ENCODE assay signal across 22 cellular contexts in genomic region chr4:38661371-38661770, GRCh38. TPM values are rescaled to one million over a fixed set of nuclear protein-coding genes. Genes with fewer than 3 reads are reported as not detected.
DNase-seq lines count a peak whose midpoint lies in the region; ATAC-seq, FAIRE-seq and TF ChIP-seq lines count a peak whose summit lies in the region.
"Had no signal": no experiment of that assay in that cellular context is flagged by ENCODE, and none has a peak within 500 bp of the region (broad histone marks: within the 10 kb centered on the region; RNA-seq: fewer than 3 reads in every experiment).

No MANE protein-coding gene starts in this region.

- H3K36me3 Mint-ChIP-seq in T-helper 1 cell treated with Interleukin-12 subunit alpha and Interleukin-12 subunit beta and Interleukin-4 antibody, amounts not matched to agents 30 μg/mL and 1 μg/mL, for 36 hours (ENCODE audit: low read depth): peaks cover 16% of the 10 kb centered on the region
- peaks cover 11% of the 10 kb centered on the region for H3K36me3 Mint-ChIP-seq in Caco-2 (ENCODE audit: insufficient read depth, unreplicated experiment)
- H3K36me3 Mint-ChIP-seq in central memory CD8-positive, alpha-beta T cell (ENCODE audit: insufficient read depth): peaks cover 23% of the 10 kb centered on the region
- no peaks in the 10 kb centered on the region for H3K36me3 Mint-ChIP-seq in nephron (ENCODE audit: low read depth)
- peaks cover 6 to 15% of the 10 kb centered on the region in 2 donors for H3K36me3 Mint-ChIP-seq in CD14-positive monocyte
- H3K36me3 Mint-ChIP-seq: stimulated activated naive B cell treated with anti-CD40 and anti-IgM and Interleukin-4, amounts not matched to agents 10 μg/mL and 1 μg/mL and 100 μg/mL, for 72 hours had no signal

- no peaks in the 10 kb centered on the region for H3K27me3 ChIP-seq in Caco-2 (replicated peaks; ENCODE audit: control insufficient read depth, insufficient read depth, low read length)
- H3K27me3 ChIP-seq: heart left ventricle, tibial artery had no signal

- CTCF ChIA-PET in Caco-2 (lab: Charles Lee): no interaction called here

- H3K4me1 Mint-ChIP-seq in T-helper 1 cell treated with Interleukin-12 subunit alpha and Interleukin-12 subunit beta and Interleukin-4 antibody, amounts not matched to agents 30 μg/mL and 1 μg/mL, for 36 hours (ENCODE audit: low read depth): peaks cover 33% of the 10 kb centered on the region
- H3K4me1 Mint-ChIP-seq in Caco-2 (ENCODE audit: low read depth, unreplicated experiment): peaks cover 19% of the 10 kb centered on the region
- peaks cover 50% of the 10 kb centered on the region for H3K4me1 Mint-ChIP-seq in central memory CD8-positive, alpha-beta T cell
- H3K4me1 Mint-ChIP-seq in nephron: peaks cover 29% of the 10 kb centered on the region
- H3K4me1 Mint-ChIP-seq in CD14-positive monocyte: peaks cover 40% of the 10 kb centered on the region

- no peak for ATAC-seq in central memory CD8-positive, alpha-beta T cell (replicated peaks; ENCODE audit: extremely low read depth, poor library complexity, severe bottlenecking)
- ATAC-seq: heart left ventricle; stimulated activated naive B cell treated with anti-CD40 and anti-IgM and Interleukin-4, amounts not matched to agents 10 μg/mL and 1 μg/mL and 100 μg/mL, for 72 hours had no signal

- no peak for TF ChIP-seq POLR2A in GM12892 (IDR thresholded peaks at IDR 0.05; ENCODE audit: low read depth, low read length)

- peaks cover 29% of the 10 kb centered on the region for H3K27me3 Mint-ChIP-seq in T-helper 1 cell treated with Interleukin-12 subunit alpha and Interleukin-12 subunit beta and Interleukin-4 antibody, amounts not matched to agents 30 μg/mL and 1 μg/mL, for 36 hours (ENCODE audit: low read depth)
- H3K27me3 Mint-ChIP-seq in Caco-2 (ENCODE audit: insufficient read depth, unreplicated experiment): no peaks in the 10 kb centered on the region
- no peaks in the 10 kb centered on the region for H3K27me3 Mint-ChIP-seq in central memory CD8-positive, alpha-beta T cell
- H3K27me3 Mint-ChIP-seq in nephron (ENCODE audit: low read depth): peaks cover 16% of the 10 kb centered on the region
- H3K27me3 Mint-ChIP-seq in CD14-positive monocyte (ENCODE audit: low read depth in 3 of 3): peaks cover 1 to 12% (median 2%) of the 10 kb centered on the region in 3 donors
- H3K27me3 Mint-ChIP-seq: stimulated activated naive B cell treated with anti-CD40 and anti-IgM and Interleukin-4, amounts not matched to agents 10 μg/mL and 1 μg/mL and 100 μg/mL, for 72 hours had no signal

- H3K36me3 ChIP-seq in Caco-2 (ENCODE audit: control insufficient read depth, insufficient read depth, low read length): no peaks in the 10 kb centered on the region
- H3K36me3 ChIP-seq: heart left ventricle, tibial artery had no signal

- BruUV-seq in Caco-2 (replicated peaks; lab: Mats Ljungman, UMichigan): no TSS peak

- H3K4me3 ChIP-seq in Caco-2 (ENCODE audit: low read depth, low read length): no peak overlapping the region
- H3K4me3 ChIP-seq: mucosa of descending colon, tibial artery had no signal

- peak overlapping the region; percentile 28 for H3K4me3 Mint-ChIP-seq in T-helper 1 cell treated with Interleukin-12 subunit alpha and Interleukin-12 subunit beta and Interleukin-4 antibody, amounts not matched to agents 30 μg/mL and 1 μg/mL, for 36 hours
- peak overlapping the region; percentile 52 for H3K4me3 Mint-ChIP-seq in Caco-2 (ENCODE audit: unreplicated experiment)
- peak overlapping the region; percentile 43 for H3K4me3 Mint-ChIP-seq in central memory CD8-positive, alpha-beta T cell
- H3K4me3 Mint-ChIP-seq in nephron: peak overlapping the region; percentile 55 to 80 (median 77)
- H3K4me3 Mint-ChIP-seq in CD14-positive monocyte: no peak overlapping the region

- peaks cover 17% of the 10 kb centered on the region for H3K4me1 ChIP-seq in Caco-2

- H3K9me3 ChIP-seq in Caco-2: no peaks in the 10 kb centered on the region
- H3K9me3 ChIP-seq: heart left ventricle, mucosa of descending colon, tibial artery had no signal

- no peak overlapping the region for H3K27ac Mint-ChIP-seq in T-helper 1 cell treated with Interleukin-12 subunit alpha and Interleukin-12 subunit beta and Interleukin-4 antibody, amounts not matched to agents 30 μg/mL and 1 μg/mL, for 36 hours
- no peak overlapping the region for H3K27ac Mint-ChIP-seq in Caco-2 (ENCODE audit: unreplicated experiment)
- H3K27ac Mint-ChIP-seq in central memory CD8-positive, alpha-beta T cell (ENCODE audit: low read depth): no peak overlapping the region
- H3K27ac Mint-ChIP-seq in nephron: peak overlapping the region; percentile 88 to 99 (median 97)
- H3K27ac Mint-ChIP-seq in CD14-positive monocyte: peak overlapping the region in 2 of 7 donors; percentile 22 to 81

- DNase-seq in T-helper 1 cell: no peak
- DNase-seq in Caco-2: no peak
- DNase-seq in central memory CD8-positive, alpha-beta T cell (ENCODE audit: low spot score in 2 of 2): no peak
- no peak for DNase-seq in GM12892 (ENCODE audit: insufficient read length)
- no peak for DNase-seq in GM10266 (ENCODE audit: extremely low spot score)
- no peak for DNase-seq in CD14-positive monocyte (ENCODE audit: low spot score)
- DNase-seq: activated CD4-positive, alpha-beta T cell treated with anti-CD3 and anti-CD28 coated beads for 4 hours; activated gamma-delta T cell treated with Interleukin-2 at 50 U/mL for 16 hours; aorta; central memory CD4-positive, alpha-beta T cell; heart left ventricle; NCI-H1048; NCI-H187 treated with DMSO at 0.1 percent for 48 hours; NCI-H2227 treated with DMSO at 0.1 percent for 48 hours; SHP77; stimulated activated CD4-positive, alpha-beta T cell treated with anti-CD3 and anti-CD28 coated beads, Interleukin-2, amount 100 ng/mL, for 48 hours; stimulated activated naive B cell treated with anti-CD40 and anti-IgM and Interleukin-4, amounts not matched to agents 10 μg/mL and 1 μg/mL and 100 μg/mL, for 72 hours; tibial artery had no signal

- TF ChIP-seq CTCF in Caco-2 (IDR thresholded peaks at IDR 0.05; ENCODE audit: insufficient read depth in 1 of 2, low read depth in 1 of 2, low read length in 1 of 2, severe bottlenecking in 1 of 2, unreplicated experiment in 1 of 2): no peak
- TF ChIP-seq CTCF in nephron (IDR thresholded peaks at IDR 0.05; ENCODE audit: unreplicated experiment in 3 of 3): no peak
- no peak for TF ChIP-seq CTCF in GM10266 (IDR thresholded peaks at IDR 0.05; ENCODE audit: control insufficient read depth, insufficient read depth, low read depth, missing control alignments)
- TF ChIP-seq CTCF in CD14-positive monocyte (IDR thresholded peaks at IDR 0.05): no peak

- peaks cover 6% of the 10 kb centered on the region for H3K9me3 Mint-ChIP-seq in T-helper 1 cell treated with Interleukin-12 subunit alpha and Interleukin-12 subunit beta and Interleukin-4 antibody, amounts not matched to agents 30 μg/mL and 1 μg/mL, for 36 hours
- H3K9me3 Mint-ChIP-seq in Caco-2 (ENCODE audit: unreplicated experiment): peaks cover 12% of the 10 kb centered on the region
- no peaks in the 10 kb centered on the region for H3K9me3 Mint-ChIP-seq in central memory CD8-positive, alpha-beta T cell
- H3K9me3 Mint-ChIP-seq in nephron: peaks cover 2% of the 10 kb centered on the region
- H3K9me3 Mint-ChIP-seq in CD14-positive monocyte: peaks cover 0 to 5% (median 3%) of the 10 kb centered on the region in 7 donors

- no peak for FAIRE-seq in GM12892 (lab: Jason Lieb, UNC)
- FAIRE-seq: H1 had no signal

- intact Hi-C loops in Caco-2 (cut with micrococcal nuclease; ENCODE audit: unreplicated experiment) (loop anchor here (10.0 kb wide), 1 partner anchor 383 kb away; no protein-coding TSS in a partner anchor), CD14-positive monocyte (cut with micrococcal nuclease) (loop anchor here (5.0 kb wide), 2 partner anchors 39 to 139 kb away; no protein-coding TSS in a partner anchor)

- POLR2A ChIA-PET in Caco-2 (lab: Charles Lee): no interaction called here

RNA-seq across cellular contexts. Expression of gene KLF3, which starts 2.6 kb away (rescaled TPM):
- 33.2 and 34.8 TPM in 2 replicates for total RNA-seq in Caco-2 (2022)
- polyA plus RNA-seq in GM12892 (2012; ENCODE audit: missing spikeins): 3.3 TPM
- polyA plus RNA-seq in CD14-positive monocyte: 10 to 100 TPM; 46.3 to 53.9 TPM

Comparison
In these comparisons a context has a peak if more than half of its experiments do, and no peak if none do; other contexts are left out.
1. H3K27ac Mint-ChIP-seq: peak in nephron (3 of 3); none in T-helper 1 cell treated with Interleukin-12 subunit alpha and Interleukin-12 subunit beta and Interleukin-4 antibody, amounts not matched to agents 30 μg/mL and 1 μg/mL, for 36 hours (single experiment), Caco-2 (single experiment) and central memory CD8-positive, alpha-beta T cell (single experiment).
2. H3K4me3 Mint-ChIP-seq: peak in T-helper 1 cell treated with Interleukin-12 subunit alpha and Interleukin-12 subunit beta and Interleukin-4 antibody, amounts not matched to agents 30 μg/mL and 1 μg/mL, for 36 hours (single experiment), Caco-2 (single experiment), central memory CD8-positive, alpha-beta T cell (single experiment) and nephron (3 of 3); none in CD14-positive monocyte (0 of 2).